Comparison of ENCODE assay signal across 38 cellular contexts in the genomic region with DNA sequence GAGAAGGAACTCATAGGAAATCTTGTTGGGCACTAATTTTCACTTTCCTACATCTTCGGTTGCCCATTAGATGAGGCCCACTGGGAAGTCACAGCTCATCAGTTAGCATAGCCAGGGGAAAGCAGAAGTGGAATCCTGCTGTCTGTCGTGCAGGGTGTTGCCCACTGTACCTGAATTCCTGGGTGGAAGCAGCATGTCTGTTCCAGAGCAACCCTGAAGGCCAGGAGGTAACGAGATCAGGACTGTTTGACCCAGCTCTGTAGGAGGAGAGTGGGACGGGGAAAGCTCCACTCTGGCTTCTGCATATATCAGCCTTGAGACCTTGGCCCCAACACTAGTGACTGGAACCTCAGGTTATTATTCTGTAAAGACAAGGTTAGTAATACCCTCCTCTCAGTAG.
"Had no signal": no experiment of that assay in that cellular context is flagged by ENCODE, and none has a peak within 500 bp of the region (broad histone marks: within the 10 kb centered on the region; RNA-seq: fewer than 3 reads in every experiment).

No MANE protein-coding gene starts in this region.

- H3K4me1 Mint-ChIP-seq: activated CD4-positive, alpha-beta T cell treated with anti-CD3 and anti-CD28 coated beads, Interleukin-2, amount 10 ng/mL, durations not matched to agents 24 days and 14 days; activated naive CD8-positive, alpha-beta T cell treated with anti-CD3 and anti-CD28 coated beads for 36 hours; activated T-helper 17 cell treated with anti-CD3 and anti-CD28 coated beads, Interleukin-2, amount 50 U/mL, for 72 hours; central memory CD8-positive, alpha-beta T cell had no signal

- H3K9me3 Mint-ChIP-seq: activated CD4-positive, alpha-beta T cell treated with anti-CD3 and anti-CD28 coated beads, Interleukin-2, amount 10 ng/mL, durations not matched to agents 24 days and 14 days had no signal

- DNase-seq: activated B cell treated with CpG ODN at 0.5 μM for 24 hours; activated CD4-positive, alpha-beta memory T cell treated with anti-CD3 and anti-CD28 coated beads for 36 hours; activated CD4-positive, alpha-beta T cell treated with anti-CD3 and anti-CD28 coated beads for 4 hours; activated CD4-positive, alpha-beta T cell treated with anti-CD3 and anti-CD28 coated beads, Interleukin-2, amount 10 ng/mL, durations not matched to agents 24 days and 14 days; activated CD4-positive, alpha-beta T cell treated with anti-CD3 and anti-CD28 coated beads, Interleukin-2, amount 50 U/mL, for 1 hour; activated CD4-positive, alpha-beta T cell treated with anti-CD3 and anti-CD28 coated beads, Interleukin-2, amount 50 U/mL, for 4 hours; activated CD4-positive, CD25-positive, alpha-beta regulatory T cell treated with anti-CD3 and anti-CD28 coated beads, Interleukin-2, amount 50 U/mL, for 72 hours; activated CD8-positive, alpha-beta memory T cell treated with anti-CD3 and anti-CD28 coated beads, Interleukin-2, amount 50 U/mL, for 4 hours; activated CD8-positive, alpha-beta T cell treated with anti-CD3 and anti-CD28 coated beads for 36 hours; activated effector memory CD4-positive, alpha-beta T cell treated with anti-CD3 and anti-CD28 coated beads, Interleukin-2, amount 50 U/mL, for 16 hours; activated gamma-delta T cell treated with Interleukin-2 at 50 U/mL for 16 hours; activated naive CD4-positive, alpha-beta T cell; activated naive CD4-positive, alpha-beta T cell treated with anti-CD3 and anti-CD28 coated beads for 36 hours; activated naive CD4-positive, alpha-beta T cell treated with anti-CD3 and anti-CD28 coated beads, Interleukin-2, amount 50 U/mL, for 16 hours; activated naive CD8-positive, alpha-beta T cell treated with anti-CD3 and anti-CD28 coated beads for 36 hours; activated T-cell treated with anti-CD3 and anti-CD28 coated beads for 4 hours; activated T-cell treated with anti-CD3 and anti-CD28 coated beads, Interleukin-2, amount 50 U/mL, for 1 hour; activated T-cell treated with anti-CD3 and anti-CD28 coated beads, Interleukin-2, amount 50 U/mL, for 4 hours; activated T-cell treated with anti-CD3 and anti-CD28 coated beads, Interleukin-2, amount 50 U/mL, for 72 hours; adrenal gland; amniotic stem cell; aorta; body of pancreas; brain microvascular endothelial cell; caudate nucleus; cerebellar nuclear complex; T-helper 1 cell; T-helper 2 cell; T-helper 9 cell had no signal

- ATAC-seq: activated CD8-positive, alpha-beta T cell treated with anti-CD3 and anti-CD28 coated beads for 36 hours; activated naive CD4-positive, alpha-beta T cell treated with anti-CD3 and anti-CD28 coated beads, Interleukin-2, amount 50 U/mL, for 72 hours; activated T-cell treated with anti-CD3 and anti-CD28 coated beads, Interleukin-2, amount 50 U/mL, for 4 hours; activated T-cell treated with anti-CD3 and anti-CD28 coated beads, Interleukin-2, amount 50 U/mL, for 72 hours; activated T-helper 17 cell treated with anti-CD3 and anti-CD28 coated beads, Interleukin-2, amount 50 U/mL, for 72 hours; body of pancreas had no signal

- H3K36me3 Mint-ChIP-seq: activated CD4-positive, alpha-beta memory T cell treated with anti-CD3 and anti-CD28 coated beads for 36 hours; activated naive CD8-positive, alpha-beta T cell treated with anti-CD3 and anti-CD28 coated beads for 36 hours had no signal

- H3K4me1 ChIP-seq: adrenal gland, body of pancreas, breast epithelium had no signal

- H3K4me3 ChIP-seq: adrenal gland, body of pancreas, breast epithelium, cardiac muscle cell had no signal

- H3K27me3 ChIP-seq: adrenal gland, body of pancreas, brain microvascular endothelial cell, breast epithelium, cardiac muscle cell had no signal

- H3K36me3 ChIP-seq: adrenal gland, brain microvascular endothelial cell, breast epithelium, cardiac muscle cell had no signal

- H3K4me3 Mint-ChIP-seq: activated B cell treated with CpG ODN at 0.5 μM for 24 hours; activated CD4-positive, alpha-beta memory T cell treated with anti-CD3 and anti-CD28 coated beads for 36 hours; activated CD4-positive, alpha-beta T cell treated with anti-CD3 and anti-CD28 coated beads, Interleukin-2, amount 10 ng/mL, durations not matched to agents 24 days and 14 days; activated CD8-positive, alpha-beta T cell treated with anti-CD3 and anti-CD28 coated beads for 36 hours; activated naive CD4-positive, alpha-beta T cell treated with anti-CD3 and anti-CD28 coated beads for 36 hours; activated naive CD8-positive, alpha-beta T cell treated with anti-CD3 and anti-CD28 coated beads for 36 hours; activated T-cell treated with anti-CD3 and anti-CD28 coated beads, Interleukin-2, amount 50 U/mL, for 4 hours; activated T-cell treated with anti-CD3 and anti-CD28 coated beads, Interleukin-2, amount 50 U/mL, for 72 hours; activated T-helper 1 cell treated with anti-CD3 and anti-CD28 coated beads, Interleukin-12 subunit alpha, Interleukin-12 subunit beta, Interleukin-2, Interleukin-4 antibody, amounts not matched to agents 30 ng/mL and 10 ng/mL and 1 ng/mL, durations not matched to agents 14 hours and 24 hours and 36 hours; activated T-helper 17 cell treated with anti-CD3 and anti-CD28 coated beads, Interleukin-2, amount 50 U/mL, for 72 hours; central memory CD8-positive, alpha-beta T cell; T-helper 1 cell treated with Interleukin-12 subunit alpha and Interleukin-12 subunit beta and Interleukin-4 antibody, amounts not matched to agents 30 μg/mL and 1 μg/mL, for 36 hours; T-helper 2 cell treated with Interferon-gamma antibody and Interleukin-4, amounts not matched to agents 5 μg/mL and 100 μg/mL, for 36 hours had no signal

- H3K27ac Mint-ChIP-seq: activated B cell treated with CpG ODN at 0.5 μM for 24 hours; activated CD4-positive, alpha-beta memory T cell treated with anti-CD3 and anti-CD28 coated beads for 36 hours; activated CD4-positive, alpha-beta T cell treated with anti-CD3 and anti-CD28 coated beads, Interleukin-2, amount 10 ng/mL, durations not matched to agents 24 days and 14 days; activated CD8-positive, alpha-beta T cell treated with anti-CD3 and anti-CD28 coated beads for 36 hours; activated naive CD4-positive, alpha-beta T cell treated with anti-CD3 and anti-CD28 coated beads for 36 hours; activated naive CD4-positive, alpha-beta T cell treated with anti-CD3 and anti-CD28 coated beads, Interleukin-2, amount 50 U/mL, for 72 hours; activated naive CD8-positive, alpha-beta T cell treated with anti-CD3 and anti-CD28 coated beads for 36 hours; activated T-cell treated with anti-CD3 and anti-CD28 coated beads, Interleukin-2, amount 50 U/mL, for 72 hours; activated T-helper 1 cell treated with anti-CD3 and anti-CD28 coated beads, Interleukin-12 subunit alpha, Interleukin-12 subunit beta, Interleukin-2, Interleukin-4 antibody, amounts not matched to agents 30 ng/mL and 10 ng/mL and 1 ng/mL, durations not matched to agents 14 hours and 24 hours and 36 hours; activated T-helper 17 cell treated with anti-CD3 and anti-CD28 coated beads, Interleukin-2, amount 50 U/mL, for 72 hours; T-helper 1 cell treated with Interleukin-12 subunit alpha and Interleukin-12 subunit beta and Interleukin-4 antibody, amounts not matched to agents 30 μg/mL and 1 μg/mL, for 36 hours; T-helper 2 cell treated with Interferon-gamma antibody and Interleukin-4, amounts not matched to agents 5 μg/mL and 100 μg/mL, for 36 hours had no signal

- H3K27me3 Mint-ChIP-seq: activated B cell treated with CpG ODN at 0.5 μM for 24 hours; activated CD4-positive, alpha-beta memory T cell treated with anti-CD3 and anti-CD28 coated beads for 36 hours; activated CD4-positive, alpha-beta T cell treated with anti-CD3 and anti-CD28 coated beads, Interleukin-2, amount 10 ng/mL, durations not matched to agents 24 days and 14 days; activated CD8-positive, alpha-beta T cell treated with anti-CD3 and anti-CD28 coated beads for 36 hours had no signal

- H3K9me3 ChIP-seq: adrenal gland had no signal

- H3K27ac ChIP-seq: adrenal gland, body of pancreas, brain microvascular endothelial cell, breast epithelium, cardiac muscle cell, VCaP had no signal
